35 cellular contexts compared by ENCODE assay signal in genomic region chr3:117441851-117442250, GRCh38.
"Had no signal": no experiment of that assay in that cellular context is flagged by ENCODE, and none has a peak within 500 bp of the region (broad histone marks: within the 10 kb centered on the region; RNA-seq: fewer than 3 reads in every experiment).

No MANE protein-coding gene starts in this region.

- H3K27ac ChIP-seq: PC-9, RWPE1, VCaP had no signal

- H3K27me3 ChIP-seq: MG63 had no signal

- H2AFZ ChIP-seq: PC-9 had no signal

- H3K9me3 ChIP-seq: MG63 had no signal

- DNase-seq: activated CD4-positive, alpha-beta memory T cell treated with anti-CD3 and anti-CD28 coated beads, Interleukin-2, amount 10 ng/mL, durations not matched to agents 7 days and 5 days; activated CD4-positive, alpha-beta T cell treated with anti-CD3 and anti-CD28 coated beads for 1 hour; activated CD4-positive, alpha-beta T cell treated with anti-CD3 and anti-CD28 coated beads for 48 hours; activated CD4-positive, CD25-positive, alpha-beta regulatory T cell; activated CD8-positive, alpha-beta memory T cell treated with anti-CD3 and anti-CD28 coated beads for 24 hours; activated CD8-positive, alpha-beta memory T cell treated with anti-CD3 and anti-CD28 coated beads, Interleukin-2, amount 10 ng/mL, durations not matched to agents 7 days and 5 days; activated CD8-positive, alpha-beta memory T cell treated with anti-CD3 and anti-CD28 coated beads, Interleukin-2, amount 50 U/mL, for 48 hours; activated effector memory CD4-positive, alpha-beta T cell treated with Interleukin-2 at 50 U/mL for 16 hours; activated naive CD4-positive, alpha-beta T cell treated with anti-CD3 and anti-CD28 coated beads, Interleukin-2, amount 10 ng/mL, durations not matched to agents 7 days and 5 days; activated naive CD8-positive, alpha-beta T cell treated with anti-CD3 and anti-CD28 coated beads, Interleukin-2, amount 50 U/mL, for 24 hours; activated T-cell treated with anti-CD3 and anti-CD28 coated beads, Interleukin-2, amount 50 U/mL, for 48 hours; anterior cingulate cortex; central memory CD4-positive, alpha-beta T cell; Kasumi-1; KG1; MG63; NCI-H1048; NCI-H1105 treated with DMSO at 0.1 percent for 48 hours; NCI-H1436; NCI-H187; NCI-H2029 treated with DMSO at 0.1 percent for 48 hours; NCI-H2107; NCI-H2171; NCI-H510A; NCI-H526; NCI-H748 treated with DMSO at 0.1 percent for 48 hours; PC-9; SW 1271; T-helper 1 cell; T-helper 2 cell; T-helper 9 cell had no signal

- FAIRE-seq: colon had no signal

- H3K4me2 ChIP-seq: PC-9 had no signal

- H3K36me3 ChIP-seq: MG63 had no signal

- ATAC-seq: activated CD8-positive, alpha-beta memory T cell treated with anti-CD3 and anti-CD28 coated beads, Interleukin-2, amount 10 ng/mL, durations not matched to agents 7 days and 5 days; activated naive CD8-positive, alpha-beta T cell treated with anti-CD3 and anti-CD28 coated beads, Interleukin-2, amount 50 U/mL, for 24 hours; Right ventricle myocardium inferior had no signal

- H3K4me3 ChIP-seq: MG63, PC-9 had no signal
